In the genomic region with DNA sequence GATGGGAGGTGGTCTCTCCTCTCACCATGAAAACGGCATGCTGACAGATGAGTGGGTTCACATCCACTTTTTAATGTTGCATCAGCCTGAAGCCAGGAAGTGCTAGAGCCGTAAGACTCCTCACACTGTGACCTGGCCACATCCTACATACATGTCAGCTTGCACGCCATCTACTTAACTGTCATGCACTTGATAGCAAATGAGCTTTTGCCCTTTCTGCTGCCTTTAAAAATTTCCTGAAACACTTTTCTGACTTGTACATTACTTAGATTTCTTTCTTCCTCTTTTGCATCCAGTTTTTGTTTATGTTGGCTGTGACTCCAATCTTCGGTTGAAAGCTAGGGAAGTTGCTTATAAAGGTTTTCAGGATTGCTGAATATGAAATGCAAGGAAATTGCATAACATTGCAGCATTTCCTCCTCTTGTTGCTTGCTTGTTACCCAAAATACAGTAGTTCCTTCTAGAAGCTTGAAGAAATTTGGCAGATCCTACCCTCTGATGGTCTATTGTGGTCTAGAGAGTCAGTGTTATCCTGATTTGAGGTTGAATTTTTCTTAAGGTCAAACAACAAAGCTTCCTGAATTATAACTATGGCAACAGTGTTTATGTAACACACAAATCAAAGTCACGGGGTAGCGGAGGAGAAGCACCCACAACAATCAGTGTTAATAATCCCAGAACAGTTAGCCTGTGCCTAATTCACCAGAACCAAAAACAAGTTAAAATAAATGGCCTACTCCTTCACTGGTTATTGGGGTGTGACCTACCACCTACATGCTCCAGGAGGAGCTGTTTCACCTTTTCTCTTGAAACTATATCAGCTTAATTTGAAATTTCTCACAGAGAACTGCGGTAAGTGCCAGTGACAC, we compare ENCODE assay signal across 1 cellular context.
TF ChIP-seq lines count a peak whose summit lies in the region.

No MANE protein-coding gene starts in this region.

TF ChIP-seq in GM23338, 12 proteins besides CTCF, POLR2A, EP300 and RAD21 (continued from another document):
- TF ChIP-seq ZNF462 (CRISPR knock-in tag; IDR thresholded peaks at IDR 0.05) (no peak), JUNB (IDR thresholded peaks at IDR 0.05; ENCODE audit: unreplicated experiment) (no peak), POLR2AphosphoS5 (IDR thresholded peaks at IDR 0.05; ENCODE audit: low read depth) (no peak), ETS1 (IDR thresholded peaks at IDR 0.05) (no peak), EZH2 (IDR thresholded peaks at IDR 0.05; ENCODE audit: low read depth, unreplicated experiment) (no peak), ZNF331 (CRISPR knock-in tag; IDR thresholded peaks at IDR 0.05; ENCODE audit: low read depth) (no peak), STAT1 (IDR thresholded peaks at IDR 0.05; ENCODE audit: unreplicated experiment) (no peak)
TF ChIP-seq in GM23338: peak in this region for 0.
